ENCODE assay signal across 10 cellular contexts in genomic region chr5:159412284-159413046, GRCh38.
A peak's percentile ranks its signal among the peaks of the same experiment; 100 is the strongest.
DNase-seq lines count a peak whose midpoint lies in the region; ATAC-seq and TF ChIP-seq lines count a peak whose summit lies in the region.
"Had no signal": no experiment of that assay in that cellular context is flagged by ENCODE, and none has a peak within 500 bp of the region (broad histone marks: within the 10 kb centered on the region; RNA-seq: fewer than 3 reads in every experiment).

No MANE protein-coding gene starts in this region.

- CTCF ChIA-PET in MCF 10A (lab: Yijun Ruan, JAX): interaction anchor here (0.6 to 1.5 kb wide), 4 partner anchors 8 to 200 kb away, joined by 3 to 7 read pairs (median 3); no protein-coding TSS in a partner anchor

- no peaks in the 10 kb centered on the region for H3K27me3 ChIP-seq in breast epithelium
- no peaks in the 10 kb centered on the region for H3K27me3 ChIP-seq in lower lobe of right lung (ENCODE audit: low read depth)
- no peaks in the 10 kb centered on the region for H3K27me3 ChIP-seq in transverse colon

- TF ChIP-seq CTCF in MCF 10A (IDR thresholded peaks at IDR 0.05; ENCODE audit: unreplicated experiment): no peak
- TF ChIP-seq CTCF in breast epithelium (IDR thresholded peaks at IDR 0.05): no peak
- TF ChIP-seq CTCF in lower lobe of right lung (IDR thresholded peaks at IDR 0.05): no peak
- no peak for TF ChIP-seq CTCF in transverse colon (IDR thresholded peaks at IDR 0.05)
- no peak for TF ChIP-seq CTCF in foreskin fibroblast (IDR thresholded peaks at IDR 0.05; ENCODE audit: low read depth, low read length)

- POLR2A ChIA-PET in MCF 10A (lab: Yijun Ruan, JAX): interaction anchor here (0.7 kb wide), 1 partner anchor 9 kb away, joined by 3 read pairs; no protein-coding TSS in a partner anchor

- H3K9me3 Mint-ChIP-seq in MCF 10A (ENCODE audit: unreplicated experiment): no peaks in the 10 kb centered on the region

- no peak overlapping the region for H3K4me3 Mint-ChIP-seq in MCF 10A (ENCODE audit: unreplicated experiment)

- intact Hi-C loops in MCF 10A (cut with micrococcal nuclease) (no loop called here), breast epithelium (cut with DNase I; ENCODE audit: low total_unique reads) (no loop called here), lower lobe of right lung (cut with DNase I) (no loop called here), transverse colon (cut with DNase I; ENCODE audit: low total_unique reads) (no loop called here)

- no peak overlapping the region for H3K27ac Mint-ChIP-seq in MCF 10A (ENCODE audit: low read depth, unreplicated experiment)

- in situ Hi-C loops in KBM-7 (cut with MboI; ENCODE audit: low pct_unique_long_range_greater_than_20kb, low sequenced_read_pairs): no loop called here
- in situ Hi-C loops in transverse colon (cut with MboI; ENCODE audit: low pct_ligation_motif_present in 1 of 4, low pct_unique_long_range_greater_than_20kb in 1 of 4, low sequenced_read_pairs in 3 of 4): no loop called here

- no TSS peak for BruUV-seq in MCF 10A (replicated peaks; lab: Mats Ljungman, UMichigan)

- H3K27ac ChIP-seq in breast epithelium (no peak overlapping the region), lower lobe of right lung (no peak overlapping the region), transverse colon (no peak overlapping the region)
- H3K27ac ChIP-seq: neutrophil, VCaP had no signal

- H3K4me1 ChIP-seq in breast epithelium: no peaks in the 10 kb centered on the region
- H3K4me1 ChIP-seq in lower lobe of right lung: no peaks in the 10 kb centered on the region
- no peaks in the 10 kb centered on the region for H3K4me1 ChIP-seq in transverse colon

- ATAC-seq in lower lobe of right lung: peak; percentile 61 to 70

- H3K9me3 ChIP-seq in breast epithelium (no peaks in the 10 kb centered on the region), lower lobe of right lung (no peaks in the 10 kb centered on the region), transverse colon (no peaks in the 10 kb centered on the region)
- H3K9me3 ChIP-seq: neutrophil had no signal

- DNase-seq in MCF 10A (ENCODE audit: unreplicated experiment) (peak; percentile 73), breast epithelium (ENCODE audit: low spot score in 2 of 2) (no peak), KBM-7 (peak; percentile 83), lower lobe of right lung (no peak), transverse colon (peak; percentile 12), EL (no peak), foreskin fibroblast (no peak)
- DNase-seq in activated CD8-positive, alpha-beta memory T cell treated with anti-CD3 and anti-CD28 coated beads for 48 hours (ENCODE audit: low read depth in 2 of 3, low spot score in 2 of 3): peak; percentile 6 to 54 (median 26)

- H3K4me1 Mint-ChIP-seq in MCF 10A (ENCODE audit: insufficient read depth, unreplicated experiment): peaks cover 7% of the 10 kb centered on the region

- no peak overlapping the region for H3K4me3 ChIP-seq in breast epithelium
- H3K4me3 ChIP-seq in lower lobe of right lung: no peak overlapping the region
- H3K4me3 ChIP-seq in transverse colon: no peak overlapping the region
- H3K4me3 ChIP-seq in foreskin fibroblast (ENCODE audit: low read depth in 1 of 2, low read length in 2 of 2): no peak overlapping the region

- H3K36me3 ChIP-seq in breast epithelium: no peaks in the 10 kb centered on the region
- H3K36me3 ChIP-seq in lower lobe of right lung: no peaks in the 10 kb centered on the region
- H3K36me3 ChIP-seq in transverse colon: no peaks in the 10 kb centered on the region
- H3K36me3 ChIP-seq: neutrophil had no signal

- H3K27me3 Mint-ChIP-seq in MCF 10A (ENCODE audit: insufficient read depth, unreplicated experiment): no peaks in the 10 kb centered on the region

- WGBS in transverse colon (ENCODE audit: low coverage in 1 of 2), 2 donors: 43 to 60% methylated on average over 3 to 6 of the region's 6 CpGs

- no peaks in the 10 kb centered on the region for H3K36me3 Mint-ChIP-seq in MCF 10A (ENCODE audit: insufficient read depth, unreplicated experiment)

- TF ChIP-seq POLR2A in breast epithelium (IDR thresholded peaks at IDR 0.05) (no peak), transverse colon (IDR thresholded peaks at IDR 0.05) (no peak)

- no peak for TF ChIP-seq EP300 in transverse colon (IDR thresholded peaks at IDR 0.05; ENCODE audit: low read depth)

Comparison
In these comparisons a context has a peak if more than half of its experiments do, and no peak if none do; other contexts are left out.
1. DNase-seq: peak in MCF 10A (single experiment), KBM-7 (single experiment), activated CD8-positive, alpha-beta memory T cell treated with anti-CD3 and anti-CD28 coated beads for 48 hours (3 of 3) and transverse colon (single experiment); none in breast epithelium (0 of 2), lower lobe of right lung (single experiment), EL (single experiment) and foreskin fibroblast (0 of 2).